Comparison of ENCODE assay signal across 19 cellular contexts in the genomic region with DNA sequence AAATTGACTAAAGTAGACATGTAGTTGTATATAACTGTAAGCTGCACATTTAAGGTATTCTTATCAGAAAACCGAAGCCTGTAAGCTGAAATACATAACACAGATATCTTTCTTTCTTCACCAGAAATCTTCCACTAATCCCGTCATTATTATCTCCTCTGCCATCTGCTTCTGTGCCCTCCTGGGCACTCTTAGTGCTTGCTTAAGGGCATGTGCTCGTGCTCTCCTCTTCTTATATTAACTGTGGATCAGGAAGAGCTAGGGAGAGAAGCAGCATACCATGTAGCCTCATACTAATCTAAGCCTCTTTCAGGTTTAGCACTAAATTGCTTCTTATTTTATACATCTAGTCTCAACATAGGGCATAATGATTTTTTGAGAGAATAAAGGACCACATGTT.
DNase-seq lines count a peak whose midpoint lies in the region; ATAC-seq and TF ChIP-seq lines count a peak whose summit lies in the region.
"Had no signal": no experiment of that assay in that cellular context is flagged by ENCODE, and none has a peak within 500 bp of the region (broad histone marks: within the 10 kb centered on the region; RNA-seq: fewer than 3 reads in every experiment).

No MANE protein-coding gene starts in this region.

- peaks cover 2% of the 10 kb centered on the region for H3K36me3 Mint-ChIP-seq in activated naive CD8-positive, alpha-beta T cell
- H3K36me3 Mint-ChIP-seq in activated naive CD8-positive, alpha-beta T cell treated with anti-CD3 and anti-CD28 coated beads for 36 hours = peaks cover 11% of the 10 kb centered on the region
- peaks cover 22% of the 10 kb centered on the region for H3K36me3 Mint-ChIP-seq in activated T-helper 17 cell treated with anti-CD3 and anti-CD28 coated beads, Interleukin-2, amount 50 U/mL, for 72 hours (ENCODE audit: low read depth)
- H3K36me3 Mint-ChIP-seq in stimulated activated effector memory CD8-positive, alpha-beta T cell treated with anti-CD3 and anti-CD28 coated beads, Interleukin-12 subunit alpha, Interleukin-12 subunit beta, amount 100 ng/mL, for 72 hours = no peaks in the 10 kb centered on the region

- H3K27me3 Mint-ChIP-seq in activated naive CD8-positive, alpha-beta T cell = no peaks in the 10 kb centered on the region
- H3K27me3 Mint-ChIP-seq in activated naive CD8-positive, alpha-beta T cell treated with anti-CD3 and anti-CD28 coated beads for 36 hours = no peaks in the 10 kb centered on the region
- no peaks in the 10 kb centered on the region for H3K27me3 Mint-ChIP-seq in activated T-helper 17 cell treated with anti-CD3 and anti-CD28 coated beads, Interleukin-2, amount 50 U/mL, for 72 hours
- H3K27me3 Mint-ChIP-seq: IgD-negative memory B cell had no signal

- H3K27ac ChIP-seq in HL-60 (replicated peaks) (peak overlapping the region; percentile 80), tibial artery (no peak overlapping the region)
- H3K27ac ChIP-seq: GM23248 had no signal

- ATAC-seq in activated T-helper 17 cell treated with anti-CD3 and anti-CD28 coated beads, Interleukin-2, amount 50 U/mL, for 72 hours (replicated peaks) = no peak
- no peak for ATAC-seq in stimulated activated effector memory CD8-positive, alpha-beta T cell treated with anti-CD3 and anti-CD28 coated beads, Interleukin-12 subunit alpha, Interleukin-12 subunit beta, amount 100 ng/mL, for 72 hours
- ATAC-seq in HG03460 (IDR thresholded peaks at IDR 0.05; ENCODE audit: unreplicated experiment) = no peak

- intact Hi-C loops in tibial artery (cut with DNase I; ENCODE audit: low total_unique reads) = loop anchor here (10.0 kb wide), 1 partner anchor 47 kb away; no protein-coding TSS in a partner anchor

- H3K27me3 ChIP-seq in HL-60 (ENCODE audit: insufficient read depth, poor library complexity, severe bottlenecking) (no peaks in the 10 kb centered on the region), tibial artery (no peaks in the 10 kb centered on the region)
- H3K27me3 ChIP-seq: left lung, sigmoid colon had no signal

- H3K27ac Mint-ChIP-seq in activated naive CD8-positive, alpha-beta T cell = peak overlapping the region; percentile 67
- H3K27ac Mint-ChIP-seq in activated naive CD8-positive, alpha-beta T cell treated with anti-CD3 and anti-CD28 coated beads for 36 hours = no peak overlapping the region
- peak overlapping the region; percentile 5 for H3K27ac Mint-ChIP-seq in activated T-helper 17 cell treated with anti-CD3 and anti-CD28 coated beads, Interleukin-2, amount 50 U/mL, for 72 hours
- H3K27ac Mint-ChIP-seq in stimulated activated effector memory CD8-positive, alpha-beta T cell treated with anti-CD3 and anti-CD28 coated beads, Interleukin-12 subunit alpha, Interleukin-12 subunit beta, amount 100 ng/mL, for 72 hours = peak overlapping the region; percentile 94

- peaks cover 22 to 37% (median 24%) of the 10 kb centered on the region in 3 donors for H3K36me3 ChIP-seq in tibial artery

- peaks cover 23% of the 10 kb centered on the region for H3K4me1 Mint-ChIP-seq in activated naive CD8-positive, alpha-beta T cell (ENCODE audit: low read depth)
- H3K4me1 Mint-ChIP-seq in activated naive CD8-positive, alpha-beta T cell treated with anti-CD3 and anti-CD28 coated beads for 36 hours = peaks cover 14% of the 10 kb centered on the region
- H3K4me1 Mint-ChIP-seq in activated T-helper 17 cell treated with anti-CD3 and anti-CD28 coated beads, Interleukin-2, amount 50 U/mL, for 72 hours = peaks cover 16% of the 10 kb centered on the region
- H3K4me1 Mint-ChIP-seq in stimulated activated effector memory CD8-positive, alpha-beta T cell treated with anti-CD3 and anti-CD28 coated beads, Interleukin-12 subunit alpha, Interleukin-12 subunit beta, amount 100 ng/mL, for 72 hours = peaks cover 16% of the 10 kb centered on the region

- peak overlapping the region; percentile 45 for H3K4me3 Mint-ChIP-seq in activated naive CD8-positive, alpha-beta T cell
- H3K4me3 Mint-ChIP-seq in activated naive CD8-positive, alpha-beta T cell treated with anti-CD3 and anti-CD28 coated beads for 36 hours = no peak overlapping the region
- H3K4me3 Mint-ChIP-seq in activated T-helper 17 cell treated with anti-CD3 and anti-CD28 coated beads, Interleukin-2, amount 50 U/mL, for 72 hours = peak overlapping the region; percentile 67
- peak overlapping the region; percentile 80 for H3K4me3 Mint-ChIP-seq in stimulated activated effector memory CD8-positive, alpha-beta T cell treated with anti-CD3 and anti-CD28 coated beads, Interleukin-12 subunit alpha, Interleukin-12 subunit beta, amount 100 ng/mL, for 72 hours

- H3K9me3 Mint-ChIP-seq in activated naive CD8-positive, alpha-beta T cell (ENCODE audit: low read depth) = no peaks in the 10 kb centered on the region
- H3K9me3 Mint-ChIP-seq in activated naive CD8-positive, alpha-beta T cell treated with anti-CD3 and anti-CD28 coated beads for 36 hours = peaks cover 3% of the 10 kb centered on the region
- no peaks in the 10 kb centered on the region for H3K9me3 Mint-ChIP-seq in activated T-helper 17 cell treated with anti-CD3 and anti-CD28 coated beads, Interleukin-2, amount 50 U/mL, for 72 hours
- H3K9me3 Mint-ChIP-seq in stimulated activated effector memory CD8-positive, alpha-beta T cell treated with anti-CD3 and anti-CD28 coated beads, Interleukin-12 subunit alpha, Interleukin-12 subunit beta, amount 100 ng/mL, for 72 hours = no peaks in the 10 kb centered on the region

- no peak for DNase-seq in activated naive CD8-positive, alpha-beta T cell treated with anti-CD3 and anti-CD28 coated beads for 36 hours
- DNase-seq in HL-60 (ENCODE audit: low read depth in 1 of 2, low spot score in 1 of 2) (no peak), tibial artery (no peak), cerebellar nuclear complex (lab: John Stamatoyannopoulos, UW) (no peak)
- no peak for DNase-seq in stimulated activated effector memory CD8-positive, alpha-beta T cell treated with anti-CD3 and anti-CD28 coated beads, Interleukin-12 subunit alpha, Interleukin-12 subunit beta, amount 100 ng/mL, for 72 hours (ENCODE audit: low spot score in 2 of 2)
- DNase-seq: activated CD4-positive, alpha-beta T cell treated with anti-CD3 and anti-CD28 coated beads for 48 hours; foreskin fibroblast; GM23248; left lung; mucosa of descending colon; NCI-H1092; NCI-H526 treated with DMSO at 0.1 percent for 48 hours; SIG-M5; sigmoid colon; substantia nigra had no signal

- no peaks in the 10 kb centered on the region for H3K4me1 ChIP-seq in tibial artery

- H3K4me3 ChIP-seq in HL-60 (replicated peaks; ENCODE audit: insufficient read depth, low read length) (no peak overlapping the region), tibial artery (no peak overlapping the region)
- H3K4me3 ChIP-seq: GM23248, left lung, mucosa of descending colon, sigmoid colon had no signal

- TF ChIP-seq CTCF in HL-60 (IDR thresholded peaks at IDR 0.05; ENCODE audit: insufficient read depth, low read length) (no peak), tibial artery (IDR thresholded peaks at IDR 0.05) (no peak)

- no peaks in the 10 kb centered on the region for H3K9me3 ChIP-seq in tibial artery
- H3K9me3 ChIP-seq: left lung, mucosa of descending colon, sigmoid colon had no signal
